30 cellular contexts compared by ENCODE assay signal in the genomic region with DNA sequence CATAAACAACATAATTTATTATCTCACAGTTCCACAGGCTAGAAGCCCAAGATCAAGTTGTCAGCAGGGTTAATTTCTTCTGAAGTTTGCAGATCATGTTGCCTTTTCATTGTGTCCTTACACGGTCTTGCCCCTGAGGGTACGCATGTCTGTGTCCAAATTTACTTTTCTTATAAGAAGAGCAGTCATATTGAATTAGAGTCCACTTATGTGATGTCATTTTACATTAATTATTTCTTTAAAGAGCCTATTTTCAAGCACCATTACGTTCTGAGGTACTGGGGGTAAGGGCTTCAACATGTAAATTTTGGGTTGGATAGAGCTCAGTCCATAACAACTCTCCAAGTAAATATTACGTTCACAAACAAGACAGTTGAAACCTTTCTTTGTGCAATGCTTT.
"Had no signal": no experiment of that assay in that cellular context is flagged by ENCODE, and none has a peak within 500 bp of the region (broad histone marks: within the 10 kb centered on the region; RNA-seq: fewer than 3 reads in every experiment).

No MANE protein-coding gene starts in this region.

- H3K27ac ChIP-seq: neutrophil, ovary, parathyroid adenoma, psoas muscle, skin epidermis, spleen, suprapubic skin, testis, tibial artery, transverse colon, upper lobe of right lung, uterus had no signal

- H3K4me1 ChIP-seq: parathyroid adenoma, psoas muscle, suprapubic skin, testis, upper lobe of right lung, uterus had no signal

- H3K9me3 ChIP-seq: neutrophil, ovary, psoas muscle, spleen, suprapubic skin, testis, tibial artery, transverse colon, upper lobe of right lung, uterus had no signal

- ATAC-seq: naive thymus-derived CD8-positive, alpha-beta T cell; natural killer cell treated with Interleukin-12 subunit alpha and Interleukin-12 subunit beta and Interleukin-15 and Interleukin-18, amount 100 ng/mL, for 72 hours; psoas muscle; right cardiac atrium; sciatic nerve; stimulated activated memory B cell treated with anti-CD40 and anti-IgM and Interleukin-4, amounts not matched to agents 10 μg/mL and 1 μg/mL and 100 μg/mL, for 72 hours; stimulated activated naive CD8-positive, alpha-beta T cell treated with anti-CD3 and anti-CD28 coated beads, Interleukin-15, amount 100 ng/mL, for 72 hours; stimulated activated naive CD8-positive, alpha-beta T cell treated with anti-CD3 and anti-CD28 coated beads, Interleukin-15, Interleukin-2, amounts not matched to agents 100 U/mL and 50 U/mL, for 24 hours; upper lobe of right lung had no signal

- H3K36me3 ChIP-seq: neutrophil, ovary, spleen, suprapubic skin, tibial artery, transverse colon, upper lobe of right lung, uterus had no signal

- H3K4me2 ChIP-seq: smooth muscle cell had no signal

- H3K79me2 ChIP-seq: parathyroid adenoma had no signal

- DNase-seq: naive thymus-derived CD8-positive, alpha-beta T cell; nephron progenitor cell; nucleus accumbens; ovary; posterior cingulate gyrus; psoas muscle; right cardiac atrium; spleen; stimulated activated CD4-positive, alpha-beta T cell treated with anti-CD3 and anti-CD28 coated beads, Interleukin-12 subunit alpha, Interleukin-12 subunit beta, amount 100 ng/mL, for 4 hours; stimulated activated CD4-positive, alpha-beta T cell treated with anti-CD3 and anti-CD28 coated beads, Interleukin-1b, Interleukin-23, amount 100 ng/mL, for 48 hours; stimulated activated CD4-positive, alpha-beta T cell treated with anti-CD3 and anti-CD28 coated beads, Interleukin-4, amount 100 ng/mL, for 1 hour; stimulated activated CD4-positive, alpha-beta T cell treated with anti-CD3 and anti-CD28 coated beads, Interleukin-4, amount 100 ng/mL, for 4 hours; stimulated activated CD8-positive, alpha-beta memory T cell treated with anti-CD3 and anti-CD28 coated beads, Interleukin-4, amount 100 ng/mL, for 48 hours; stimulated activated naive CD4-positive, alpha-beta T cell; stimulated activated naive CD8-positive, alpha-beta T cell treated with anti-CD3 and anti-CD28 coated beads, Interleukin-15, amount 100 ng/mL, for 72 hours; stimulated activated naive CD8-positive, alpha-beta T cell treated with anti-CD3 and anti-CD28 coated beads, Interleukin-15, Interleukin-2, amounts not matched to agents 100 U/mL and 50 U/mL, for 24 hours; substantia nigra; testis; tibial artery; transverse colon; upper lobe of right lung; uterus had no signal

- H2AFZ ChIP-seq: parathyroid adenoma had no signal

- H3K4me3 ChIP-seq: ovary, psoas muscle, skin epidermis, smooth muscle cell, spleen, suprapubic skin, testis, tibial artery, transverse colon, upper lobe of right lung, uterus had no signal

- H3K9ac ChIP-seq: parathyroid adenoma had no signal

- H3K27me3 ChIP-seq: neutrophil, ovary, suprapubic skin, testis, tibial artery, upper lobe of right lung, uterus had no signal
